8 cellular contexts compared by ENCODE assay signal in genomic region chr1:226937940-226938725, GRCh38. TPM values are rescaled to one million over a fixed set of nuclear protein-coding genes. Genes with fewer than 3 reads are reported as not detected.
A peak's percentile ranks its signal among the peaks of the same experiment; 100 is the strongest.
DNase-seq lines count a peak whose midpoint lies in the region; ATAC-seq, FAIRE-seq and TF ChIP-seq lines count a peak whose summit lies in the region.

No MANE protein-coding gene starts in this region.

- H3K4me1 Mint-ChIP-seq in brain, result peaks cover 39% of the 10 kb centered on the region
- H3K4me1 Mint-ChIP-seq in natural killer cell treated with Interleukin-12 subunit alpha and Interleukin-12 subunit beta and Interleukin-15 and Interleukin-18, amount 100 ng/mL, for 72 hours (ENCODE audit: low read depth in 2 of 2), result peaks cover 21 to 28% of the 10 kb centered on the region in 2 donors

- peak overlapping the region; percentile 94; the same call in 1 of the 2 replicates for H3K27ac ChIP-seq in BLaER1

- DNase-seq in KG1 (lab: John Stamatoyannopoulos, UW) (peak; percentile 9), globus pallidus (ENCODE audit: low spot score) (no peak), HPDE6-E6E7 (ENCODE audit: extremely low spot score) (no peak), GM19239 (ENCODE audit: insufficient read length, low spot score) (no peak)
- no peak for DNase-seq in natural killer cell treated with Interleukin-12 subunit alpha and Interleukin-12 subunit beta and Interleukin-15 and Interleukin-18, amount 100 ng/mL, for 72 hours (ENCODE audit: low spot score)
- DNase-seq in stimulated activated CD4-positive, alpha-beta T cell treated with anti-CD3 and anti-CD28 coated beads, Interleukin-2, amount 100 ng/mL, for 48 hours, result no peak

- FAIRE-seq in GM19239 (lab: Jason Lieb, UNC), result no peak

- H3K9ac ChIP-seq in BLaER1, result peak overlapping the region; percentile 90; the same call in 1 of the 2 replicates

- no peak for ATAC-seq in natural killer cell treated with Interleukin-12 subunit alpha and Interleukin-12 subunit beta and Interleukin-15 and Interleukin-18, amount 100 ng/mL, for 72 hours

- H3K9me3 Mint-ChIP-seq in brain, result peaks cover 16 to 26% (median 22%) of the 10 kb centered on the region in 5 experiments
- H3K9me3 Mint-ChIP-seq in natural killer cell treated with Interleukin-12 subunit alpha and Interleukin-12 subunit beta and Interleukin-15 and Interleukin-18, amount 100 ng/mL, for 72 hours, result peaks cover 13% of the 10 kb centered on the region

- peak overlapping the region; percentile 96 for H3K4me2 ChIP-seq in BLaER1

- H4K20me1 ChIP-seq in BLaER1, result peaks cover 15% of the 10 kb centered on the region

- H3K4me3 Mint-ChIP-seq in brain, result peak overlapping the region; percentile 89 to 97 (median 93)
- peak overlapping the region; percentile 95 for H3K4me3 Mint-ChIP-seq in natural killer cell treated with Interleukin-12 subunit alpha and Interleukin-12 subunit beta and Interleukin-15 and Interleukin-18, amount 100 ng/mL, for 72 hours

- H3K36me3 ChIP-seq in BLaER1, result no peaks in the 10 kb centered on the region

- H3K4me3 ChIP-seq in BLaER1, result no peak overlapping the region

- H3K27me3 ChIP-seq in BLaER1, result no peaks in the 10 kb centered on the region

- TF ChIP-seq CTCF in brain (conservative IDR thresholded peaks at IDR 0.05), result no peak

- peaks cover 47% of the 10 kb centered on the region for H3K4me1 ChIP-seq in BLaER1

- H3K27me3 Mint-ChIP-seq in brain, result peaks cover 10% of the 10 kb centered on the region
- H3K27me3 Mint-ChIP-seq in natural killer cell treated with Interleukin-12 subunit alpha and Interleukin-12 subunit beta and Interleukin-15 and Interleukin-18, amount 100 ng/mL, for 72 hours, result peaks cover 0 to 5% of the 10 kb centered on the region in 2 donors

- H3K27ac Mint-ChIP-seq in brain, result peak overlapping the region; percentile 92 to 96 (median 95)
- H3K27ac Mint-ChIP-seq in natural killer cell treated with Interleukin-12 subunit alpha and Interleukin-12 subunit beta and Interleukin-15 and Interleukin-18, amount 100 ng/mL, for 72 hours, result peak overlapping the region; percentile 96

- H3K36me3 Mint-ChIP-seq in brain, result peaks cover 30% of the 10 kb centered on the region
- peaks cover 16% of the 10 kb centered on the region for H3K36me3 Mint-ChIP-seq in natural killer cell treated with Interleukin-12 subunit alpha and Interleukin-12 subunit beta and Interleukin-15 and Interleukin-18, amount 100 ng/mL, for 72 hours

- H3K9me3 ChIP-seq in BLaER1, result peaks cover 27% of the 10 kb centered on the region

RNA-seq across cellular contexts. Expression of gene COQ8A, which starts 2.0 kb away (rescaled TPM):
- polyA plus RNA-seq in brain (ENCODE audit: insufficient read depth, low read depth, low replicate concordance), result 99.6 TPM
- 10 to 100 TPM; 12.3 to 28.4 TPM for total RNA-seq in natural killer cell treated with Interleukin-12 subunit alpha and Interleukin-12 subunit beta and Interleukin-15 and Interleukin-18, amount 100 ng/mL, for 72 hours
